In genomic region chr2:160934263-160934662, GRCh38 we compare ENCODE assay signal across 1 cellular context.
TF ChIP-seq lines count a peak whose summit lies in the region.

No MANE protein-coding gene starts in this region.

TF ChIP-seq in A549, 52 proteins besides CTCF, POLR2A, EP300 and RAD21 (continued from another document):
- TF ChIP-seq MAX (IDR thresholded peaks at IDR 0.05): no peak
- TF ChIP-seq ESRRA (IDR thresholded peaks at IDR 0.05; ENCODE audit: borderline replicate concordance, low read length): no peak
